ENCODE assay signal across 1 cellular context in the genomic region with DNA sequence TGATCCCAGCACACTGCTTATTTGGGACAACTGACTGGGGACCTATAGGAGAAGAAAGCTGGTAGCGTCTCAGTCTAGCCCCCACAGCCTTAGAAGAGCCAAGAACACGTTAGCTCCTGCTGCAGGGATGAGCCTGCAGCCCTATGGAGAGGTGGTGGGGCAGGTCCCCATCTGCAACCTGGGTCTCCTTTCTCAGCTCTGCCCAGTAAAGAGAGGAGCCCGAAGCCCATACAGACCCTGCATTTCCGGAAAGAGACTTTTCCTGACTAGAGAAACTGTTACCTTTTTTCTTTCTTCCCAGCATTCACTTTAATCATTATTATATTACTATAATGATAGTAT.
TF ChIP-seq lines count a peak whose summit lies in the region.

No MANE protein-coding gene starts in this region.

TF ChIP-seq in SK-N-SH, 30 proteins besides CTCF, POLR2A, EP300 and RAD21 (continued from another document):
- no peak for TF ChIP-seq PBX3 (IDR thresholded peaks at IDR 0.05)
- TF ChIP-seq RFX5 (IDR thresholded peaks at IDR 0.05; ENCODE audit: low read length), result no peak
